Comparison of ENCODE assay signal across 18 cellular contexts in the genomic region with DNA sequence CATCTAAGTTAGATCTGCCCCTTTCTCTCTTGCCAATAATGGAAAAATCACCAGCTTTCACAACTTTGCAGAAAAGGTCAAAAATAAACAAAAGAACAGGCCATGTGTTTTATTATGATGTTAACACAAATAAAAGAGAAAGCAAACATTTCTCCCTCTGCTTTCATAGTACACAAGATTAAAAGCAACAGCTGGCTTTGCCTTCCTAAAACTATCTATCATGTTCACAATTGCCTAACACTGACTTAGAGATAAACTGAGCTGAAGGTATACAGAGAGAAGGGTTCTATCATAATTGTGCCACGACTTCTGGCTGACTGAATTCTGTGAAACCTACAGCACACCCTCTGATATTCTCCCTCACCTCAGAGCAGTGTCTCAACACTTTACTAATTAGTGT. TPM values are rescaled to one million over a fixed set of nuclear protein-coding genes. Genes with fewer than 3 reads are reported as not detected.
DNase-seq lines count a peak whose midpoint lies in the region; ATAC-seq, FAIRE-seq and TF ChIP-seq lines count a peak whose summit lies in the region.
"Had no signal": no experiment of that assay in that cellular context is flagged by ENCODE, and none has a peak within 500 bp of the region (broad histone marks: within the 10 kb centered on the region; RNA-seq: fewer than 3 reads in every experiment).

No MANE protein-coding gene starts in this region.

- H3K36me3 ChIP-seq in adipocyte (ENCODE audit: control insufficient read depth, insufficient read depth, low read length, severe bottlenecking) (no peaks in the 10 kb centered on the region), right lobe of liver (no peaks in the 10 kb centered on the region)
- H3K36me3 ChIP-seq: BE2C, colonic mucosa had no signal

- H3K4me1 ChIP-seq in adipocyte (ENCODE audit: control insufficient read depth, insufficient read depth, low read length) (no peaks in the 10 kb centered on the region), right lobe of liver (peaks cover 0 to 23% (median 1%) of the 10 kb centered on the region in 4 donors)
- H3K4me1 ChIP-seq: colonic mucosa had no signal

- TF ChIP-seq CTCF in right lobe of liver (IDR thresholded peaks at IDR 0.05) = no peak

- no peak for TF ChIP-seq POLR2A in right lobe of liver (IDR thresholded peaks at IDR 0.05)

- intact Hi-C loops in right lobe of liver (cut with DNase I) = loop anchor here in 1 of 2 donors (10.0 kb wide), 1 partner anchor 398 kb away; no protein-coding TSS in a partner anchor

- no peak overlapping the region for H3K9ac ChIP-seq in adipocyte (ENCODE audit: low read length)

- DNase-seq in H4 (ENCODE audit: low spot score) = peak; percentile 38
- peak; percentile 26 for DNase-seq in NCI-H1694 treated with DMSO at 0.1 percent for 48 hours (lab: John Stamatoyannopoulos, UW)
- DNase-seq in adipocyte (ENCODE audit: low read depth) = peak; percentile 29
- DNase-seq in right lobe of liver = no peak
- DNase-seq in frontal cortex (ENCODE audit: low spot score in 2 of 2) = no peak
- DNase-seq in SKM-1 (lab: John Stamatoyannopoulos, UW; ENCODE audit: unreplicated experiment) = no peak
- no peak for DNase-seq in activated T-cell treated with anti-CD3 and anti-CD28 coated beads, Interleukin-2, amount 50 U/mL, for 48 hours
- DNase-seq: activated CD4-positive, alpha-beta T cell treated with anti-CD3 and anti-CD28 coated beads, Interleukin-2, amount 10 ng/mL, durations not matched to agents 7 days and 5 days; activated T-cell treated with anti-CD3 and anti-CD28 coated beads, Interleukin-2, amount 50 U/mL, for 72 hours; BE2C; colonic mucosa; GOT3; hippocampal formation; naive B cell; NCI-H1436; SIG-M5 had no signal

- H3K9me3 ChIP-seq in adipocyte (ENCODE audit: control insufficient read depth, low read length) = no peaks in the 10 kb centered on the region
- H3K9me3 ChIP-seq in right lobe of liver = no peaks in the 10 kb centered on the region
- H3K9me3 ChIP-seq: BE2C, colonic mucosa had no signal

- peak overlapping the region in 1 of 3 donors; percentile 47 for H3K27ac ChIP-seq in right lobe of liver
- H3K27ac ChIP-seq: colonic mucosa had no signal

- H3K4me3 ChIP-seq in adipocyte (ENCODE audit: low read length) (no peak overlapping the region), right lobe of liver (no peak overlapping the region)
- H3K4me3 ChIP-seq: colonic mucosa had no signal

- no peaks in the 10 kb centered on the region for H3K27me3 ChIP-seq in adipocyte (replicated peaks; ENCODE audit: control insufficient read depth, insufficient read depth, low read length)
- H3K27me3 ChIP-seq in right lobe of liver = no peaks in the 10 kb centered on the region
- H3K27me3 ChIP-seq: BE2C, colonic mucosa had no signal

- no peak for FAIRE-seq in frontal cortex (lab: Jason Lieb, UNC)

- 8% methylated on average over 1 of the region's 1 CpG for WGBS in right lobe of liver (ENCODE audit: insufficient coverage, low coverage, low lambda C conversion rate, missing lambda C conversion rate)

- ATAC-seq in right lobe of liver (peak; percentile 82 to 92 (median 87)), HG03442 (IDR thresholded peaks at IDR 0.05; ENCODE audit: unreplicated experiment) (no peak)
- ATAC-seq: activated T-cell treated with anti-CD3 and anti-CD28 coated beads, Interleukin-2, amount 50 U/mL, for 72 hours had no signal

RNA-seq across cellular contexts. Expression of gene AADAC, which starts 29.4 kb away (rescaled TPM):
- total RNA-seq in H4 (2014; rRNA removed; shearing (Covaris generic)) = 0.08 TPM in 1 of 2 replicates, not detected in the other
- 100 to 1,000 TPM; 160 to 275 (median 229) TPM for total RNA-seq in right lobe of liver
- not detected for total RNA-seq in frontal cortex
- total RNA-seq: activated CD4-positive, alpha-beta T cell treated with anti-CD3 and anti-CD28 coated beads, Interleukin-2, amount 10 ng/mL, durations not matched to agents 7 days and 5 days; activated T-cell treated with anti-CD3 and anti-CD28 coated beads, Interleukin-2, amount 50 U/mL, for 72 hours; pulmonary artery endothelial cell had no signal

RNA-seq across cellular contexts. Expression of gene SUCNR1, which starts 30.2 kb away (rescaled TPM):
- 0.70 and 1.2 TPM in 2 replicates for total RNA-seq in H4 (2014; rRNA removed; shearing (Covaris generic))
- total RNA-seq in right lobe of liver (1 to 10 TPM; 1.7 to 3.2 (median 2.4) TPM), frontal cortex (0.41 TPM)
- total RNA-seq: activated CD4-positive, alpha-beta T cell treated with anti-CD3 and anti-CD28 coated beads, Interleukin-2, amount 10 ng/mL, durations not matched to agents 7 days and 5 days had no signal

Comparison
In these comparisons a context has a peak if more than half of its experiments do, and no peak if none do; other contexts are left out.
1. DNase-seq: peak in H4 (single experiment), NCI-H1694 treated with DMSO at 0.1 percent for 48 hours (single experiment) and adipocyte (single experiment); none in right lobe of liver (0 of 3), frontal cortex (0 of 2), SKM-1 (single experiment) and activated T-cell treated with anti-CD3 and anti-CD28 coated beads, Interleukin-2, amount 50 U/mL, for 48 hours (0 of 2).
2. RNA of gene AADAC, which starts 29.4 kb away (total RNA-seq): 160 to 275 TPM in right lobe of liver; 0.08 TPM in H4 and not detected in frontal cortex (single experiment); every median in the first group is over 100 times any median in the second.